1 cellular context compared by ENCODE assay signal in the genomic region with DNA sequence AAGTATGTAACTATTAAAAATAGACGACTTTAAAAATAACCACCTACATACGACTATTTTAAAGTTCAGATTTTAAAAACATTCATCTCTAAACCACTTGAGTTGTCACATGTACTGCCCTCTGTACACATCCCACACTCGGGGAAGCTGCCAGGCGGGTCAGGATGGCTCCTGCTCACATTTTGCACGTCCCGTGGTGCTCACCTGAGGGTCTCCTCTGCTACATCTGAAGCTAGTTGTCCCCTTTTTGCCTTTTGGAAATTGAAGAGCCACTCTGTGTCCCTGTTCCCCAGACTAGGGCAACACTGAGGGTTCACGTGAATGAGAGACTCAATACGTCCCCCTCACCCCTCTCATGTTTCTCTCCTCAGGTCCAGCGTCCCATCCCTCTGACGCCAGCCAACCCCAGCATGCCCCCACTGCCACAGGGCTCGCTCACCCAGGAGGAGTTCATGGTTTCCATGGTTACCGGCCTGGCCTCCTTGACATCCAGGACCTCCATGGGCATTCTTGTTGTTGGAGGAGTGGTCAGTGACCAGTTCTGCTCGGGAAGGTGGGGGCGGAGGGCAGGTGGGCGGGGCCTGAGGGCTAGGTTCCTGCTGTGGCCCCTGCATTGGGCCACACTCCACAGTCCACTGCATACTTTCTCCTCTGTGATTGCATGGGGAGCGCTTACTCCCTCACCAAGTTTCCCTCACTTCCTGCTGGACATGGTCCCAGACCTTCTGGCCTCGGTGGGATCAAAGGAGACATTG.
TF ChIP-seq lines count a peak whose summit lies in the region.

No MANE protein-coding gene starts in this region.

TF ChIP-seq in GM12878, 131 proteins besides CTCF, POLR2A, EP300 and RAD21:
- peak; percentile 42; the same call in 1 of the 2 replicates for TF ChIP-seq BMI1 (IDR thresholded peaks at IDR 0.05; ENCODE audit: borderline replicate concordance)
- no peak for TF ChIP-seq NRF1 (conservative IDR thresholded peaks at IDR 0.05; ENCODE audit: low read depth, low read length)
TF ChIP-seq in GM12878: peak in this region for 1.
